22 cellular contexts compared by ENCODE assay signal in the genomic region with DNA sequence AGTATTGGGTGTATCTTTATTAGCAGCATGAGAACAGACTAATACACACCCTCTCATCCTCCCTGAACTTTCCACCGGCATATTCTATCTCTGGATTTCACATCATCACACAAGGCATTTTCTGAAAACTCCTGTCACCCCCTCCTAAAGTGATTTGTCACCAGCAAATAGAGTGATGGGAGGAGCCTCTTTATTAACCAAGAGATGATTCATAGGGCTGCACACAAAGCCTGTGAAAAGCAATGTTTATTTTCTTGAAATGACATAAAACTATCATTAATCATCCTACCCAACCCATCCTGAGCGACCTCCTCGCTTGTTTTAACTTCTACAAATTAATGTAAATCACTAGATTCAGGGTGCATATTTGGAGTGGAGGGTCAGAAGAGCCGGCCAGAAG.
DNase-seq lines count a peak whose midpoint lies in the region; TF ChIP-seq lines count a peak whose summit lies in the region.
"Had no signal": no experiment of that assay in that cellular context is flagged by ENCODE, and none has a peak within 500 bp of the region (broad histone marks: within the 10 kb centered on the region; RNA-seq: fewer than 3 reads in every experiment).

No MANE protein-coding gene starts in this region.

- H3K79me2 ChIP-seq in smooth muscle cell (ENCODE audit: low read depth) (no peaks in the 10 kb centered on the region), MM.1S (ENCODE audit: low read length) (no peaks in the 10 kb centered on the region)

- intact Hi-C loops in activated CD4-positive, alpha-beta T cell treated with anti-CD3 and anti-CD28 coated beads, Interleukin-2, amount 10 ng/mL, durations not matched to agents 24 days and 14 days (cut with micrococcal nuclease), result no loop called here

- H3K4me2 ChIP-seq in smooth muscle cell (peak overlapping the region; percentile 20), MM.1S (ENCODE audit: low read depth, low read length) (no peak overlapping the region)
- H3K4me2 ChIP-seq: SK-N-SH had no signal

- H3K4me3 ChIP-seq in smooth muscle cell, result no peak overlapping the region
- H3K4me3 ChIP-seq in MM.1S (ENCODE audit: low read length), result no peak overlapping the region
- H3K4me3 ChIP-seq: spleen, transverse colon had no signal

- H2AFZ ChIP-seq in smooth muscle cell (ENCODE audit: low read depth) (no peak overlapping the region), MM.1S (ENCODE audit: low read length) (no peak overlapping the region)

- H3F3A ChIP-seq in smooth muscle cell (ENCODE audit: low read depth) (no peaks in the 10 kb centered on the region), MM.1S (ENCODE audit: insufficient read depth, low read length) (no peaks in the 10 kb centered on the region)

- WGBS in smooth muscle cell (ENCODE audit: low lambda C conversion rate), result 39% methylated on average over 4 of the region's 4 CpGs

- H3K27ac Mint-ChIP-seq in activated CD4-positive, alpha-beta T cell treated with anti-CD3 and anti-CD28 coated beads, Interleukin-2, amount 10 ng/mL, durations not matched to agents 24 days and 14 days, result no peak overlapping the region
- H3K27ac Mint-ChIP-seq: activated naive CD4-positive, alpha-beta T cell treated with anti-CD3 and anti-CD28 coated beads, Interleukin-2, amount 50 U/mL, for 24 hours; naive thymus-derived CD4-positive, alpha-beta T cell; stimulated activated memory B cell treated with anti-CD40 and anti-IgM and Interleukin-4, amounts not matched to agents 10 μg/mL and 1 μg/mL and 100 μg/mL, for 72 hours had no signal

- H3K27me3 ChIP-seq in smooth muscle cell (ENCODE audit: low read depth), result no peaks in the 10 kb centered on the region
- no peaks in the 10 kb centered on the region for H3K27me3 ChIP-seq in MM.1S (replicated peaks; ENCODE audit: insufficient read depth, low read length)
- H3K27me3 ChIP-seq: spleen, transverse colon had no signal

- H3K9ac ChIP-seq in smooth muscle cell (ENCODE audit: low read depth) (no peak overlapping the region), MM.1S (ENCODE audit: low read length) (no peak overlapping the region)
- H3K9ac ChIP-seq: SK-N-SH had no signal

- TF ChIP-seq CTCF in smooth muscle cell (IDR thresholded peaks at IDR 0.05; ENCODE audit: borderline replicate concordance, insufficient read depth, poor library complexity, severe bottlenecking) (no peak), MM.1S (IDR thresholded peaks at IDR 0.05; ENCODE audit: low read length) (no peak)

- H3K36me3 Mint-ChIP-seq in activated CD4-positive, alpha-beta T cell treated with anti-CD3 and anti-CD28 coated beads, Interleukin-2, amount 10 ng/mL, durations not matched to agents 24 days and 14 days (ENCODE audit: low read depth), result no peaks in the 10 kb centered on the region
- H3K36me3 Mint-ChIP-seq: activated naive CD4-positive, alpha-beta T cell treated with anti-CD3 and anti-CD28 coated beads, Interleukin-2, amount 50 U/mL, for 24 hours; naive thymus-derived CD4-positive, alpha-beta T cell; stimulated activated memory B cell treated with anti-CD40 and anti-IgM and Interleukin-4, amounts not matched to agents 10 μg/mL and 1 μg/mL and 100 μg/mL, for 72 hours had no signal

- no peaks in the 10 kb centered on the region for H3K27me3 Mint-ChIP-seq in activated CD4-positive, alpha-beta T cell treated with anti-CD3 and anti-CD28 coated beads, Interleukin-2, amount 10 ng/mL, durations not matched to agents 24 days and 14 days
- H3K27me3 Mint-ChIP-seq: activated naive CD4-positive, alpha-beta T cell treated with anti-CD3 and anti-CD28 coated beads, Interleukin-2, amount 50 U/mL, for 24 hours; stimulated activated memory B cell treated with anti-CD40 and anti-IgM and Interleukin-4, amounts not matched to agents 10 μg/mL and 1 μg/mL and 100 μg/mL, for 72 hours had no signal

- H3K27ac ChIP-seq in smooth muscle cell (ENCODE audit: low read depth) (peak overlapping the region; percentile 46), MM.1S (ENCODE audit: low read length) (no peak overlapping the region)
- H3K27ac ChIP-seq: C4-2B, spleen, transverse colon had no signal

- no peaks in the 10 kb centered on the region for H3K9me3 Mint-ChIP-seq in activated CD4-positive, alpha-beta T cell treated with anti-CD3 and anti-CD28 coated beads, Interleukin-2, amount 10 ng/mL, durations not matched to agents 24 days and 14 days
- H3K9me3 Mint-ChIP-seq: activated naive CD4-positive, alpha-beta T cell treated with anti-CD3 and anti-CD28 coated beads, Interleukin-2, amount 50 U/mL, for 24 hours; naive thymus-derived CD4-positive, alpha-beta T cell had no signal

- H4K20me1 ChIP-seq in smooth muscle cell (ENCODE audit: low read depth) (no peaks in the 10 kb centered on the region), MM.1S (ENCODE audit: insufficient read depth, low read length) (no peaks in the 10 kb centered on the region)

- H3K9me3 ChIP-seq in smooth muscle cell (replicated peaks; ENCODE audit: low read depth), result no peaks in the 10 kb centered on the region
- H3K9me3 ChIP-seq in MM.1S (replicated peaks; ENCODE audit: insufficient read depth, low read length), result no peaks in the 10 kb centered on the region
- H3K9me3 ChIP-seq: SK-N-SH, spleen, transverse colon had no signal

- no peak overlapping the region for H3K4me3 Mint-ChIP-seq in activated CD4-positive, alpha-beta T cell treated with anti-CD3 and anti-CD28 coated beads, Interleukin-2, amount 10 ng/mL, durations not matched to agents 24 days and 14 days
- H3K4me3 Mint-ChIP-seq: activated naive CD4-positive, alpha-beta T cell treated with anti-CD3 and anti-CD28 coated beads, Interleukin-2, amount 50 U/mL, for 24 hours; naive thymus-derived CD4-positive, alpha-beta T cell; stimulated activated memory B cell treated with anti-CD40 and anti-IgM and Interleukin-4, amounts not matched to agents 10 μg/mL and 1 μg/mL and 100 μg/mL, for 72 hours had no signal

- H3K36me3 ChIP-seq in smooth muscle cell (ENCODE audit: low read depth), result no peaks in the 10 kb centered on the region
- no peaks in the 10 kb centered on the region for H3K36me3 ChIP-seq in MM.1S (replicated peaks; ENCODE audit: insufficient read depth, low read length)
- H3K36me3 ChIP-seq: spleen, transverse colon had no signal

- H3K9me2 ChIP-seq in MM.1S (replicated peaks; ENCODE audit: insufficient read depth, low read length), result no peaks in the 10 kb centered on the region
- H3K9me2 ChIP-seq: SK-N-SH had no signal

- H3K4me1 Mint-ChIP-seq in activated CD4-positive, alpha-beta T cell treated with anti-CD3 and anti-CD28 coated beads, Interleukin-2, amount 10 ng/mL, durations not matched to agents 24 days and 14 days, result no peaks in the 10 kb centered on the region
- H3K4me1 Mint-ChIP-seq: activated naive CD4-positive, alpha-beta T cell treated with anti-CD3 and anti-CD28 coated beads, Interleukin-2, amount 50 U/mL, for 24 hours; naive thymus-derived CD4-positive, alpha-beta T cell; stimulated activated memory B cell treated with anti-CD40 and anti-IgM and Interleukin-4, amounts not matched to agents 10 μg/mL and 1 μg/mL and 100 μg/mL, for 72 hours had no signal

- DNase-seq in NCI-H345 (lab: John Stamatoyannopoulos, UW) (peak; percentile 37), NCI-H345 treated with DMSO at 0.1 percent for 48 hours (lab: John Stamatoyannopoulos, UW; ENCODE audit: unreplicated experiment) (no peak), NCI-H748 treated with DMSO at 0.1 percent for 48 hours (lab: John Stamatoyannopoulos, UW) (peak; percentile 23), dermis blood vessel endothelial cell (peak; percentile 21), smooth muscle cell (lab: John Stamatoyannopoulos, UW; ENCODE audit: unreplicated experiment) (no peak), OCI-M1 (lab: John Stamatoyannopoulos, UW) (no peak), MM.1S (no peak)
- no peak for DNase-seq in activated CD4-positive, alpha-beta T cell treated with anti-CD3 and anti-CD28 coated beads, Interleukin-2, amount 10 ng/mL, durations not matched to agents 24 days and 14 days
- DNase-seq: 8988T; activated CD4-positive, alpha-beta T cell treated with anti-CD3 and anti-CD28 coated beads for 48 hours; activated CD8-positive, alpha-beta memory T cell treated with anti-CD3 and anti-CD28 coated beads, Interleukin-2, amount 50 U/mL, for 48 hours; effector memory CD4-positive, alpha-beta T cell; foreskin fibroblast; KG1; naive thymus-derived CD4-positive, alpha-beta T cell; NCI-H226; SK-N-SH; spleen; transverse colon had no signal

- H3K4me1 ChIP-seq in smooth muscle cell (ENCODE audit: low read depth) (peaks cover 14% of the 10 kb centered on the region), MM.1S (ENCODE audit: low read length) (no peaks in the 10 kb centered on the region)
- H3K4me1 ChIP-seq: spleen had no signal

Comparison
In these comparisons a context has a peak if more than half of its experiments do, and no peak if none do; other contexts are left out.
1. DNase-seq: peak in NCI-H345 (single experiment), NCI-H748 treated with DMSO at 0.1 percent for 48 hours (single experiment) and dermis blood vessel endothelial cell (single experiment); none in NCI-H345 treated with DMSO at 0.1 percent for 48 hours (single experiment), smooth muscle cell (single experiment), OCI-M1 (single experiment), activated CD4-positive, alpha-beta T cell treated with anti-CD3 and anti-CD28 coated beads, Interleukin-2, amount 10 ng/mL, durations not matched to agents 24 days and 14 days (single experiment) and MM.1S (single experiment).